Comparison of ENCODE assay signal across 9 cellular contexts in the genomic region with DNA sequence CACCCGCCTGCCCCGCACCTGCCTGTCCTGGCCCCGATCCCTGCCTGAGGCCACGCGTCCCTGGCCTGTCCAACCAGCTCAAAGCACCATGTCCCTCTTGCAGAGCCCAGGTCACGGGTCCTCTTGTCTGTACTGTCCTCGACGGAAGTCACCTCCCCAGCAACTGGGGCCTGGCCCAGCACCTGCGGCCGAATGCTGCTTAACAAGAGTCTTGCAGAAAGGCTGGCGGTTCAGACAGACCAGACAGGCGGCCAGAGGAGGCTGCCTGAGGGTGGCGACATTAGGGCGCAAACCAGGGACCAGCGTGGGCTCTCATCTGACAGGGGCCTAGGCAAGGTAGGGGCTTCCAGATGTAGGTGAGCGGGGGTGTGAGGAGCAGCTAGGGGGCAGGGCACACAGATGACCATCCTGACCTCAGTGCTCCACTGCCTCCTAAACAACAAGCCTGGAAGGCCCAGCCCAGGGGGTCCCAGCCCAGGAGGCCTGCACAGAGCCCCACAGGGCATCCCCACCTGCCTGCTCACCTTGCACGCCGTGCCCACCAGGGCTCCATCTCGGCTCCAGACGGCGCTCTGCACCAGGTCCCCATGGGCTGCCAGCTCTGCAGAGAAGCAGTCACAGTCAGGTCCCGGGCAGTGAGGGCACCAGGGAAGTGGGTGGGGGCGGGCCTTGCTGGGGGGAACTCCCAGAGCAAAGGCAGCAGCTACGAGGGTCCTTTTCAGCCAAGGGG. TPM values are rescaled to one million over a fixed set of nuclear protein-coding genes. Genes with fewer than 3 reads are reported as not detected.
DNase-seq lines count a peak whose midpoint lies in the region; ATAC-seq, FAIRE-seq and TF ChIP-seq lines count a peak whose summit lies in the region.
"Had no signal": no experiment of that assay in that cellular context is flagged by ENCODE, and none has a peak within 500 bp of the region (broad histone marks: within the 10 kb centered on the region; RNA-seq: fewer than 3 reads in every experiment).

No MANE protein-coding gene starts in this region.

- H3K79me2 ChIP-seq in HepG2 (ENCODE audit: insufficient read depth, low read length): no peaks in the 10 kb centered on the region

- peak overlapping the region; percentile 49 for H2BK15ac ChIP-seq in neuronal stem cell (ENCODE audit: low read length)

- peak overlapping the region; percentile 34 for H3K18ac ChIP-seq in neuronal stem cell (ENCODE audit: low read length)

- no peak overlapping the region for H4K91ac ChIP-seq in neuronal stem cell (ENCODE audit: low read depth, low read length, poor library complexity)

- intact Hi-C loops in HepG2 (cut with micrococcal nuclease; ENCODE audit: unreplicated experiment): no loop called here

- peak overlapping the region; percentile 82 for H3K23ac ChIP-seq in neuronal stem cell (ENCODE audit: low read depth, low read length, poor library complexity)

- H3K9me3 ChIP-seq in neuronal stem cell (replicated peaks in 1 of 2; ENCODE audit: control insufficient read depth in 2 of 2, insufficient read depth in 1 of 2, low read depth in 1 of 2, low read length in 2 of 2) (no peaks in the 10 kb centered on the region), HepG2 (ENCODE audit: low read length) (no peaks in the 10 kb centered on the region)

- peak overlapping the region; percentile 71 for H2AK5ac ChIP-seq in neuronal stem cell (ENCODE audit: low read depth, low read length)

- ATAC-seq in HepG2: no peak

- H3K4me3 ChIP-seq in neuronal stem cell (ENCODE audit: low read length in 2 of 2): no peak overlapping the region
- no peak overlapping the region for H3K4me3 ChIP-seq in HepG2 (replicated peaks in 1 of 3; ENCODE audit: insufficient read depth in 1 of 3, low read depth in 2 of 3, low read length in 3 of 3)

- H3K9me3 Mint-ChIP-seq in T-helper 2 cell treated with Interferon-gamma antibody and Interleukin-4, amounts not matched to agents 5 μg/mL and 100 μg/mL, for 36 hours: no peaks in the 10 kb centered on the region

- no peak overlapping the region for H3K4ac ChIP-seq in neuronal stem cell (ENCODE audit: low read length)

- peaks cover 3% of the 10 kb centered on the region for H3K4me1 Mint-ChIP-seq in T-helper 2 cell treated with Interferon-gamma antibody and Interleukin-4, amounts not matched to agents 5 μg/mL and 100 μg/mL, for 36 hours (ENCODE audit: low read depth)

- TF ChIP-seq CTCF in HepG2 (CRISPR knock-in tag; IDR thresholded peaks at IDR 0.05): no peak; the same call in 1 of the 2 replicates

- no peak overlapping the region for H2AFZ ChIP-seq in neuronal stem cell (ENCODE audit: low read length)
- no peak overlapping the region for H2AFZ ChIP-seq in HepG2 (ENCODE audit: low read length)

- CTCF ChIA-PET in HepG2 (lab: Yijun Ruan, JAX; ENCODE audit: low intra/inter-chr PET ratio, low total read pairs): interaction anchor here (0.6 to 4.8 kb wide), 2 partner anchors 45 to 180 kb away, joined by 3 to 92 read pairs; no protein-coding TSS in a partner anchor

- TF ChIP-seq EP300 in HepG2 (IDR thresholded peaks at IDR 0.05; ENCODE audit: low read depth in 2 of 2, low read length in 2 of 2) (no peak), HepG2 (CRISPR knock-in tag; IDR thresholded peaks at IDR 0.05; ENCODE audit: borderline replicate concordance) (no peak)

- H3K36me3 Mint-ChIP-seq in T-helper 2 cell treated with Interferon-gamma antibody and Interleukin-4, amounts not matched to agents 5 μg/mL and 100 μg/mL, for 36 hours (ENCODE audit: low read depth): peaks cover 32% of the 10 kb centered on the region

- H2BK5ac ChIP-seq in neuronal stem cell (ENCODE audit: low read length): peak overlapping the region; percentile 48

- no peak for TF ChIP-seq RAD21 in HepG2 (CRISPR knock-in tag; IDR thresholded peaks at IDR 0.05)

- H3K27ac ChIP-seq in neuronal stem cell (replicated peaks; ENCODE audit: low read length): no peak overlapping the region
- no peak overlapping the region for H3K27ac ChIP-seq in HepG2 (ENCODE audit: extremely low read length, insufficient read depth, low read length)

- peaks cover 2 to 3% of the 10 kb centered on the region in 2 donors for H3K4me1 ChIP-seq in neuronal stem cell (ENCODE audit: control insufficient read depth in 2 of 2, insufficient read depth in 1 of 2, low read depth in 1 of 2, low read length in 2 of 2)
- peaks cover 17% of the 10 kb centered on the region for H3K4me1 ChIP-seq in HepG2 (ENCODE audit: insufficient read depth, low read length)

- no peaks in the 10 kb centered on the region for H3K27me3 Mint-ChIP-seq in T-helper 2 cell treated with Interferon-gamma antibody and Interleukin-4, amounts not matched to agents 5 μg/mL and 100 μg/mL, for 36 hours (ENCODE audit: low read depth)

- H4K20me1 ChIP-seq in HepG2 (ENCODE audit: insufficient read depth, low read length): no peaks in the 10 kb centered on the region

- no peak overlapping the region for H3K4me3 Mint-ChIP-seq in T-helper 2 cell treated with Interferon-gamma antibody and Interleukin-4, amounts not matched to agents 5 μg/mL and 100 μg/mL, for 36 hours

- FAIRE-seq in HepG2 (lab: Jason Lieb, UNC): no peak

- peaks cover 0 to 5% of the 10 kb centered on the region in 2 donors for H3K36me3 ChIP-seq in neuronal stem cell (replicated peaks in 1 of 2; ENCODE audit: control insufficient read depth in 2 of 2, insufficient read depth in 2 of 2, low read length in 2 of 2)
- peaks cover 1 to 26% of the 10 kb centered on the region in 2 experiments; a peak in 4 of 5 replicates for H3K36me3 ChIP-seq in HepG2 (replicated peaks in 1 of 2; ENCODE audit: control insufficient read depth in 1 of 2, insufficient read depth in 2 of 2, low read length in 2 of 2)

- in situ Hi-C loops in HepG2 (cut with HindIII; ENCODE audit: extremely low pct_ligation_motif_present, low pct_unique_long_range_greater_than_20kb): no loop called here

- H3K79me1 ChIP-seq in neuronal stem cell (ENCODE audit: low read depth, low read length): peaks cover 6% of the 10 kb centered on the region

- no peak overlapping the region for H2BK12ac ChIP-seq in neuronal stem cell (ENCODE audit: low read length)

- H4K8ac ChIP-seq in neuronal stem cell (ENCODE audit: low read depth, low read length): no peak overlapping the region

- H3K27me3 ChIP-seq in neuronal stem cell (ENCODE audit: control insufficient read depth in 3 of 3, insufficient read depth in 3 of 3, low read depth in 1 of 3, low read length in 3 of 3) (no peaks in the 10 kb centered on the region), HepG2 (ENCODE audit: control insufficient read depth in 1 of 2, insufficient read depth in 2 of 2, low read length in 2 of 2) (no peaks in the 10 kb centered on the region)

- POLR2A ChIA-PET in HepG2 (lab: Yijun Ruan, JAX): no interaction called here

- H3K4me2 ChIP-seq in neuronal stem cell (ENCODE audit: insufficient read depth, low read length, poor library complexity, severe bottlenecking) (no peak overlapping the region), HepG2 (ENCODE audit: low read depth, low read length) (no peak overlapping the region)

- peak; percentile 48 for DNase-seq in NCI-H2029 (lab: John Stamatoyannopoulos, UW)
- no peak for DNase-seq in NCI-H2029 treated with DMSO at 0.1 percent for 48 hours (lab: John Stamatoyannopoulos, UW)
- no peak for DNase-seq in T-helper 2 cell treated with Interferon-gamma antibody and Interleukin-4, amounts not matched to agents 5 μg/mL and 100 μg/mL, for 36 hours (ENCODE audit: low spot score)
- no peak for DNase-seq in neuronal stem cell (ENCODE audit: low spot score)
- no peak for DNase-seq in HepG2 (ENCODE audit: low spot score)
- no peak for DNase-seq in medulla oblongata (ENCODE audit: extremely low spot score)
- DNase-seq: activated CD8-positive, alpha-beta memory T cell treated with anti-CD3 and anti-CD28 coated beads for 24 hours; IMR-90; mammary epithelial cell had no signal

- H3K9ac ChIP-seq in neuronal stem cell (ENCODE audit: low read depth, low read length, poor library complexity) (peak overlapping the region; percentile 68), HepG2 (ENCODE audit: insufficient read depth, low read depth, low read length) (no peak overlapping the region)

- H3K14ac ChIP-seq in neuronal stem cell (ENCODE audit: low read length): no peak overlapping the region

- no peak overlapping the region for H2BK120ac ChIP-seq in neuronal stem cell (ENCODE audit: low read depth, low read length)

- peak overlapping the region; percentile 52 for H3K27ac Mint-ChIP-seq in T-helper 2 cell treated with Interferon-gamma antibody and Interleukin-4, amounts not matched to agents 5 μg/mL and 100 μg/mL, for 36 hours

- WGBS in neuronal stem cell (ENCODE audit: extremely low coverage in 2 of 2, insufficient read length in 2 of 2, insufficient replicate concordance in 1 of 2), 2 donors: no CpG with 5 or more reads among the region's 24 CpGs
- WGBS in HepG2 (ENCODE audit: low lambda C conversion rate): 95% methylated on average over 18 of the region's 24 CpGs

- no TSS peak for BruUV-seq in HepG2 (replicated peaks; lab: Mats Ljungman, UMichigan)

- no peak for TF ChIP-seq POLR2A in HepG2 (IDR thresholded peaks at IDR 0.05; ENCODE audit: insufficient read depth in 1 of 2, low read depth in 2 of 2, low read length in 2 of 2)

RNA-seq across cellular contexts. Expression of a gene that starts 11.3 kb away (rescaled TPM):
- polyA plus RNA-seq in neuronal stem cell (2013, experiment 1 of 2): 8.9 TPM
- 10.3 TPM for polyA plus RNA-seq in neuronal stem cell (2013, experiment 2 of 2)
- 5.9 and 9.9 TPM in 2 replicates for total RNA-seq in HepG2 (2016; rRNA removed; fragmentation: Illumina TruSeq; extraction: Trizol)
- 5.5 and 8.0 TPM in 2 replicates for total RNA-seq in HepG2 (2016; cell fraction: cytosol; rRNA removed; fragmentation: Illumina TruSeq; extraction: Trizol; ENCODE audit: low read depth)
- total RNA-seq in HepG2 (2016; cell fraction: insoluble cytoplasmic fraction; rRNA removed; fragmentation: Illumina TruSeq; extraction: Trizol): 4.0 and 11.9 TPM in 2 replicates
- 3.5 and 3.8 TPM in 2 replicates for total RNA-seq in HepG2 (2016; cell fraction: membrane; rRNA removed; fragmentation: Illumina TruSeq; extraction: Trizol)
- 13.2 and 15.4 TPM in 2 replicates for total RNA-seq in HepG2 (2016; cell fraction: nucleus; rRNA removed; fragmentation: Illumina TruSeq; extraction: Trizol)
- polyA plus RNA-seq in HepG2 (2011; rRNA removed): 14.3 and 17.1 TPM in 2 replicates
- polyA plus RNA-seq in HepG2 (2011; cell fraction: cytosol; rRNA removed): 2.7 and 6.4 TPM in 2 replicates
- 179 and 209 TPM in 2 replicates for polyA plus RNA-seq in HepG2 (2011; cell fraction: nucleus; rRNA removed)
- 9.1 and 11.1 TPM in 2 replicates for polyA plus RNA-seq in HepG2 (2012)
- 0.66 and 0.77 TPM in 2 replicates for polyA plus RNA-seq in HepG2 (2016; cell fraction: cytosol; fragmentation: Illumina TruSeq; extraction: Trizol; ENCODE audit: low read depth)
- 4.2 and 5.3 TPM in 2 replicates for polyA plus RNA-seq in HepG2 (2016; cell fraction: insoluble cytoplasmic fraction; fragmentation: Illumina TruSeq; extraction: Trizol; ENCODE audit: low read depth)
- polyA plus RNA-seq in HepG2 (2016; cell fraction: membrane; fragmentation: Illumina TruSeq; extraction: Trizol; ENCODE audit: low read depth): 1.1 and 2.1 TPM in 2 replicates
- polyA plus RNA-seq in HepG2 (2016; cell fraction: nucleus; fragmentation: Illumina TruSeq; extraction: Trizol; ENCODE audit: insufficient read depth, low read depth): 28.1 and 39.8 TPM in 2 replicates
- 26.6 and 27.6 TPM in 2 replicates for polyA minus RNA-seq in HepG2 (2011; rRNA and poly(A)+ RNA removed; ENCODE audit: low replicate concordance)
- 8.2 and 9.7 TPM in 2 replicates for polyA minus RNA-seq in HepG2 (2011; cell fraction: cytosol; rRNA and poly(A)+ RNA removed)
- polyA minus RNA-seq in HepG2 (2011; cell fraction: nucleus; rRNA and poly(A)+ RNA removed): 35.3 and 35.7 TPM in 2 replicates

RNA-seq across cellular contexts. Expression of a gene that starts 20.5 kb away (rescaled TPM):
- 34.6 TPM for polyA plus RNA-seq in neuronal stem cell (2013, experiment 1 of 2)
- 34.4 TPM for polyA plus RNA-seq in neuronal stem cell (2013, experiment 2 of 2)
- total RNA-seq in HepG2 (2016; rRNA removed; fragmentation: Illumina TruSeq; extraction: Trizol): 75.3 and 77.0 TPM in 2 replicates
- total RNA-seq in HepG2 (2016; cell fraction: cytosol; rRNA removed; fragmentation: Illumina TruSeq; extraction: Trizol; ENCODE audit: low read depth): 25.0 and 28.5 TPM in 2 replicates
- total RNA-seq in HepG2 (2016; cell fraction: insoluble cytoplasmic fraction; rRNA removed; fragmentation: Illumina TruSeq; extraction: Trizol): 71.5 and 76.4 TPM in 2 replicates
- 43.5 and 45.7 TPM in 2 replicates for total RNA-seq in HepG2 (2016; cell fraction: membrane; rRNA removed; fragmentation: Illumina TruSeq; extraction: Trizol)
- 42.9 and 52.3 TPM in 2 replicates for total RNA-seq in HepG2 (2016; cell fraction: nucleus; rRNA removed; fragmentation: Illumina TruSeq; extraction: Trizol)
- polyA plus RNA-seq in HepG2 (2011; rRNA removed): 79.9 and 83.3 TPM in 2 replicates
- polyA plus RNA-seq in HepG2 (2011; cell fraction: cytosol; rRNA removed): 73.4 and 79.2 TPM in 2 replicates
- polyA plus RNA-seq in HepG2 (2011; cell fraction: nucleus; rRNA removed): 121 and 132 TPM in 2 replicates
- 51.0 and 51.3 TPM in 2 replicates for polyA plus RNA-seq in HepG2 (2012)
- polyA plus RNA-seq in HepG2 (2016; cell fraction: cytosol; fragmentation: Illumina TruSeq; extraction: Trizol; ENCODE audit: low read depth): 9.0 and 9.9 TPM in 2 replicates
- 60.7 and 69.6 TPM in 2 replicates for polyA plus RNA-seq in HepG2 (2016; cell fraction: insoluble cytoplasmic fraction; fragmentation: Illumina TruSeq; extraction: Trizol; ENCODE audit: low read depth)
- polyA plus RNA-seq in HepG2 (2016; cell fraction: membrane; fragmentation: Illumina TruSeq; extraction: Trizol; ENCODE audit: low read depth): 16.3 and 18.8 TPM in 2 replicates
- 95.3 and 101 TPM in 2 replicates for polyA plus RNA-seq in HepG2 (2016; cell fraction: nucleus; fragmentation: Illumina TruSeq; extraction: Trizol; ENCODE audit: insufficient read depth, low read depth)
- 68.2 and 70.0 TPM in 2 replicates for polyA minus RNA-seq in HepG2 (2011; rRNA and poly(A)+ RNA removed; ENCODE audit: low replicate concordance)
- polyA minus RNA-seq in HepG2 (2011; cell fraction: cytosol; rRNA and poly(A)+ RNA removed): 33.7 and 41.2 TPM in 2 replicates
- 60.1 and 62.8 TPM in 2 replicates for polyA minus RNA-seq in HepG2 (2011; cell fraction: nucleus; rRNA and poly(A)+ RNA removed)

RNA-seq across cellular contexts. Expression of a gene that starts 33.5 kb away (rescaled TPM):
- polyA plus RNA-seq in neuronal stem cell (2013, experiment 1 of 2): 7.8 TPM
- polyA plus RNA-seq in neuronal stem cell (2013, experiment 2 of 2): 7.6 TPM
- total RNA-seq in HepG2 (2016; rRNA removed; fragmentation: Illumina TruSeq; extraction: Trizol): 6.9 and 18.2 TPM in 2 replicates
- total RNA-seq in HepG2 (2016; cell fraction: cytosol; rRNA removed; fragmentation: Illumina TruSeq; extraction: Trizol; ENCODE audit: low read depth): 2.8 and 3.3 TPM in 2 replicates
- 5.9 and 17.8 TPM in 2 replicates for total RNA-seq in HepG2 (2016; cell fraction: insoluble cytoplasmic fraction; rRNA removed; fragmentation: Illumina TruSeq; extraction: Trizol)
- total RNA-seq in HepG2 (2016; cell fraction: membrane; rRNA removed; fragmentation: Illumina TruSeq; extraction: Trizol): 5.8 and 6.6 TPM in 2 replicates
- 22.5 and 25.6 TPM in 2 replicates for total RNA-seq in HepG2 (2016; cell fraction: nucleus; rRNA removed; fragmentation: Illumina TruSeq; extraction: Trizol)
- polyA plus RNA-seq in HepG2 (2011; rRNA removed): 8.4 and 15.5 TPM in 2 replicates
- 9.0 and 15.7 TPM in 2 replicates for polyA plus RNA-seq in HepG2 (2011; cell fraction: cytosol; rRNA removed)
- polyA plus RNA-seq in HepG2 (2011; cell fraction: nucleus; rRNA removed): 47.1 and 58.1 TPM in 2 replicates
- polyA plus RNA-seq in HepG2 (2012): 9.8 and 16.9 TPM in 2 replicates
- polyA plus RNA-seq in HepG2 (2016; cell fraction: cytosol; fragmentation: Illumina TruSeq; extraction: Trizol; ENCODE audit: low read depth): 2.3 and 2.6 TPM in 2 replicates
- polyA plus RNA-seq in HepG2 (2016; cell fraction: insoluble cytoplasmic fraction; fragmentation: Illumina TruSeq; extraction: Trizol; ENCODE audit: low read depth): 7.7 and 10.2 TPM in 2 replicates
- polyA plus RNA-seq in HepG2 (2016; cell fraction: membrane; fragmentation: Illumina TruSeq; extraction: Trizol; ENCODE audit: low read depth): 3.1 and 4.1 TPM in 2 replicates
- 40.8 and 43.4 TPM in 2 replicates for polyA plus RNA-seq in HepG2 (2016; cell fraction: nucleus; fragmentation: Illumina TruSeq; extraction: Trizol; ENCODE audit: insufficient read depth, low read depth)
- 1.2 and 47.2 TPM in 2 replicates for polyA minus RNA-seq in HepG2 (2011; rRNA and poly(A)+ RNA removed; ENCODE audit: low replicate concordance)
- 18.8 and 21.5 TPM in 2 replicates for polyA minus RNA-seq in HepG2 (2011; cell fraction: cytosol; rRNA and poly(A)+ RNA removed)
- 32.1 and 35.9 TPM in 2 replicates for polyA minus RNA-seq in HepG2 (2011; cell fraction: nucleus; rRNA and poly(A)+ RNA removed)

RNA-seq across cellular contexts. Expression of a gene that starts 54.0 kb away (rescaled TPM):
- 76.9 TPM for polyA plus RNA-seq in neuronal stem cell (2013, experiment 1 of 2)
- polyA plus RNA-seq in neuronal stem cell (2013, experiment 2 of 2): 74.7 TPM
- 39.5 and 51.8 TPM in 2 replicates for total RNA-seq in HepG2 (2016; rRNA removed; fragmentation: Illumina TruSeq; extraction: Trizol)
- 62.7 and 78.9 TPM in 2 replicates for total RNA-seq in HepG2 (2016; cell fraction: cytosol; rRNA removed; fragmentation: Illumina TruSeq; extraction: Trizol; ENCODE audit: low read depth)
- total RNA-seq in HepG2 (2016; cell fraction: insoluble cytoplasmic fraction; rRNA removed; fragmentation: Illumina TruSeq; extraction: Trizol): 44.0 and 55.1 TPM in 2 replicates
- 48.0 and 59.1 TPM in 2 replicates for total RNA-seq in HepG2 (2016; cell fraction: membrane; rRNA removed; fragmentation: Illumina TruSeq; extraction: Trizol)
- total RNA-seq in HepG2 (2016; cell fraction: nucleus; rRNA removed; fragmentation: Illumina TruSeq; extraction: Trizol): 21.8 and 30.9 TPM in 2 replicates
- 51.5 and 64.5 TPM in 2 replicates for polyA plus RNA-seq in HepG2 (2011; rRNA removed)
- 79.1 and 106 TPM in 2 replicates for polyA plus RNA-seq in HepG2 (2011; cell fraction: cytosol; rRNA removed)
- 59.7 and 63.8 TPM in 2 replicates for polyA plus RNA-seq in HepG2 (2011; cell fraction: nucleus; rRNA removed)
- polyA plus RNA-seq in HepG2 (2012): 28.9 and 43.2 TPM in 2 replicates
- 51.5 and 69.1 TPM in 2 replicates for polyA plus RNA-seq in HepG2 (2016; cell fraction: cytosol; fragmentation: Illumina TruSeq; extraction: Trizol; ENCODE audit: low read depth)
- polyA plus RNA-seq in HepG2 (2016; cell fraction: insoluble cytoplasmic fraction; fragmentation: Illumina TruSeq; extraction: Trizol; ENCODE audit: low read depth): 31.2 and 31.7 TPM in 2 replicates
- 35.5 and 47.0 TPM in 2 replicates for polyA plus RNA-seq in HepG2 (2016; cell fraction: membrane; fragmentation: Illumina TruSeq; extraction: Trizol; ENCODE audit: low read depth)
- 70.3 and 85.7 TPM in 2 replicates for polyA plus RNA-seq in HepG2 (2016; cell fraction: nucleus; fragmentation: Illumina TruSeq; extraction: Trizol; ENCODE audit: insufficient read depth, low read depth)
- polyA minus RNA-seq in HepG2 (2011; rRNA and poly(A)+ RNA removed; ENCODE audit: low replicate concordance): 22.9 and 24.5 TPM in 2 replicates
- polyA minus RNA-seq in HepG2 (2011; cell fraction: cytosol; rRNA and poly(A)+ RNA removed): 13.2 and 17.4 TPM in 2 replicates
- polyA minus RNA-seq in HepG2 (2011; cell fraction: nucleus; rRNA and poly(A)+ RNA removed): 12.3 and 12.9 TPM in 2 replicates
